ENCODE assay signal across 14 cellular contexts in the genomic region with DNA sequence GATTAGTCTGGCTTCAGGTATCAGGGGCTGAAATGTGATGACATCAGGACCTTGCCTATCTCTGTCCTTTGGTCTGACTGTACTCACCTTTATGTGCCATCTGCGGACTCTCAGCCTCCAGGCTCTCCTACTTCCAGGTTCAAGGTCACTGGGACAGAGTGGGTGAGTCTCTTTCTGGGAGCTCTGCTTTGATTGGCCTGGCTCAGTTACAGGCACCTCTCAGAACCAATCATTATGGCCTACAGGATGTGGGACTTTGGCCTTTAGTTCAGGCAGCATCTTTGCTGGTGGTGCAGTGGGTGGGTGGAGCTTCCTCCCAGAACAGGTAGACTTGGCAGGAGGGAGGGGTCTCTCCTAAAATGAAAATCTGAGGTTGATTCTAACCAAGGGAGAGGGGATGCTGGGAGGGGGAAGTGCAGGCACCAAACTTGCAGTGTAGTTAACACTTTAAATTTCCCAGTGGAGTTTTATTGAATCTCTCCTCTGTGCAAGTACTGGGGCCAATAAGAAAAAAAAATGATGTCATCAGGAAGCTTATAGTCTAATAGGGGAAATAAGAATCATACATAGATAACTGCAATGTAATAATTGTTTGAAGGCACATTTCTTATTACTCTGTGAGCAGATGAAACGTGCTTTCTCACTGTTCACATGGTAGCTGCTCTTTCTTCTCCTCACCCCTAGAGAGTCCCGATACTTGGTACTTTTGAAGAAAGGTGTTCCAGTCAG. TPM values are rescaled to one million over a fixed set of nuclear protein-coding genes. Genes with fewer than 3 reads are reported as not detected.
DNase-seq lines count a peak whose midpoint lies in the region; ATAC-seq lines count a peak whose summit lies in the region.
"Had no signal": no experiment of that assay in that cellular context is flagged by ENCODE, and none has a peak within 500 bp of the region (broad histone marks: within the 10 kb centered on the region; RNA-seq: fewer than 3 reads in every experiment).

No MANE protein-coding gene starts in this region.

- no peak overlapping the region for H3K4me3 Mint-ChIP-seq in activated T-helper 17 cell treated with anti-CD3 and anti-CD28 coated beads, Interleukin-2, amount 50 U/mL, for 72 hours
- H3K4me3 Mint-ChIP-seq: activated B cell treated with CpG ODN at 0.5 μM for 24 hours, nephron had no signal

- no peak overlapping the region for H3K27ac Mint-ChIP-seq in activated T-helper 17 cell treated with anti-CD3 and anti-CD28 coated beads, Interleukin-2, amount 50 U/mL, for 72 hours
- H3K27ac Mint-ChIP-seq: activated B cell treated with CpG ODN at 0.5 μM for 24 hours had no signal

- no peaks in the 10 kb centered on the region for H3K27me3 Mint-ChIP-seq in activated T-helper 17 cell treated with anti-CD3 and anti-CD28 coated beads, Interleukin-2, amount 50 U/mL, for 72 hours

- no peaks in the 10 kb centered on the region for H3K9me3 Mint-ChIP-seq in activated T-helper 17 cell treated with anti-CD3 and anti-CD28 coated beads, Interleukin-2, amount 50 U/mL, for 72 hours
- H3K9me3 Mint-ChIP-seq: activated B cell treated with CpG ODN at 0.5 μM for 24 hours, nephron had no signal

- ATAC-seq in GM18868 (IDR thresholded peaks at IDR 0.05; ENCODE audit: unreplicated experiment) (peak; percentile 46), HG03025 (IDR thresholded peaks at IDR 0.05; ENCODE audit: low FRiP score, unreplicated experiment) (no peak)
- no peak for ATAC-seq in activated T-helper 17 cell treated with anti-CD3 and anti-CD28 coated beads, Interleukin-2, amount 50 U/mL, for 72 hours (replicated peaks)
- ATAC-seq: lower lobe of right lung had no signal

- DNase-seq in ELR (ENCODE audit: low read depth) (peak; percentile 23), NCI-H1436 treated with DMSO at 0.1 percent for 48 hours (lab: John Stamatoyannopoulos, UW) (peak; percentile 8), iPS DF 19.7 (ENCODE audit: low read depth, low spot score) (peak; percentile 70), NCI-H1092 (lab: John Stamatoyannopoulos, UW) (no peak)
- DNase-seq in activated CD8-positive, alpha-beta memory T cell treated with anti-CD3 and anti-CD28 coated beads for 24 hours: no peak
- DNase-seq: activated B cell treated with CpG ODN at 0.5 μM for 24 hours; activated naive CD4-positive, alpha-beta T cell; lower lobe of right lung; NCI-H446; PC-9 had no signal

- H3K4me1 Mint-ChIP-seq in activated T-helper 17 cell treated with anti-CD3 and anti-CD28 coated beads, Interleukin-2, amount 50 U/mL, for 72 hours: no peaks in the 10 kb centered on the region
- H3K4me1 Mint-ChIP-seq: activated B cell treated with CpG ODN at 0.5 μM for 24 hours had no signal

- H3K36me3 Mint-ChIP-seq in activated T-helper 17 cell treated with anti-CD3 and anti-CD28 coated beads, Interleukin-2, amount 50 U/mL, for 72 hours (ENCODE audit: low read depth): no peaks in the 10 kb centered on the region

RNA-seq across cellular contexts. Expression of a gene that starts 53.4 kb away (rescaled TPM):
- not detected for total RNA-seq in activated T-helper 17 cell treated with anti-CD3 and anti-CD28 coated beads, Interleukin-2, amount 50 U/mL, for 72 hours
- total RNA-seq: activated B cell treated with CpG ODN at 0.5 μM for 24 hours, PC-9 had no signal

Comparison
In these comparisons a context has a peak if more than half of its experiments do, and no peak if none do; other contexts are left out.
1. DNase-seq: peak in ELR (single experiment), NCI-H1436 treated with DMSO at 0.1 percent for 48 hours (single experiment) and iPS DF 19.7 (single experiment); none in NCI-H1092 (single experiment) and activated CD8-positive, alpha-beta memory T cell treated with anti-CD3 and anti-CD28 coated beads for 24 hours (single experiment).